ENCODE assay signal across 2 cellular contexts in genomic region chr7:148463210-148463609, GRCh38.
TF ChIP-seq lines count a peak whose summit lies in the region.

No MANE protein-coding gene starts in this region.

TF ChIP-seq in HEK293, 187 proteins besides CTCF, POLR2A, EP300 and RAD21:
- TF ChIP-seq, protein P1, sequence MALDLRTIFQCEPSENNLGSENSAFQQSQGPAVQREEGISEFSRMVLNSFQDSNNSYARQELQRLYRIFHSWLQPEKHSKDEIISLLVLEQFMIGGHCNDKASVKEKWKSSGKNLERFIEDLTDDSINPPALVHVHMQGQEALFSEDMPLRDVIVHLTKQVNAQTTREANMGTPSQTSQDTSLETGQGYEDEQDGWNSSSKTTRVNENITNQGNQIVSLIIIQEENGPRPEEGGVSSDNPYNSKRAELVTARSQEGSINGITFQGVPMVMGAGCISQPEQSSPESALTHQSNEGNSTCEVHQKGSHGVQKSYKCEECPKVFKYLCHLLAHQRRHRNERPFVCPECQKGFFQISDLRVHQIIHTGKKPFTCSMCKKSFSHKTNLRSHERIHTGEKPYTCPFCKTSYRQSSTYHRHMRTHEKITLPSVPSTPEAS (tag by site-specific recombination; IDR thresholded peaks at IDR 0.05): peak; percentile 45; the same call in 1 of the 2 replicates
- TF ChIP-seq ZNF561 (tag by site-specific recombination; IDR thresholded peaks at IDR 0.05; ENCODE audit: borderline replicate concordance): no peak
TF ChIP-seq in HEK293: peak in this region for 1.

TF ChIP-seq in H1, 55 proteins besides CTCF, POLR2A, EP300 and RAD21:
- TF ChIP-seq GABPA (IDR thresholded peaks at IDR 0.05; ENCODE audit: borderline replicate concordance, insufficient read depth, low read length) (no peak), POU5F1 (IDR thresholded peaks at IDR 0.05; ENCODE audit: low read depth, low read length) (no peak), EZH2 (IDR thresholded peaks at IDR 0.05; ENCODE audit: low read depth, low read length, severe bottlenecking) (no peak), RBBP5 (IDR thresholded peaks at IDR 0.05; ENCODE audit: borderline replicate concordance, low read depth, low read length) (no peak), MAFK (IDR thresholded peaks at IDR 0.05; ENCODE audit: low read depth, low read length) (no peak), PHF8 (conservative IDR thresholded peaks at IDR 0.05; ENCODE audit: low read depth, low read length) (no peak)
